Comparison of ENCODE assay signal across 8 cellular contexts in genomic region chr3:105368575-105369500, GRCh38. TPM values are rescaled to one million over a fixed set of nuclear protein-coding genes. Genes with fewer than 3 reads are reported as not detected.
DNase-seq lines count a peak whose midpoint lies in the region; ATAC-seq lines count a peak whose summit lies in the region.

No MANE protein-coding gene starts in this region.

- no peaks in the 10 kb centered on the region for H3K9me3 ChIP-seq in CD4-positive, CD25-positive, alpha-beta regulatory T cell (ENCODE audit: control insufficient read depth in 2 of 2, low read length in 2 of 2)
- H3K9me3 ChIP-seq in NT2/D1 (ENCODE audit: insufficient read depth, low read length) (no peaks in the 10 kb centered on the region), esophagus (ENCODE audit: control insufficient read depth in 2 of 2, insufficient read depth in 1 of 2, low read depth in 1 of 2, low read length in 1 of 2) (no peaks in the 10 kb centered on the region), muscle layer of colon (ENCODE audit: low read length) (no peaks in the 10 kb centered on the region)

- H3K36me3 ChIP-seq in CD4-positive, CD25-positive, alpha-beta regulatory T cell (ENCODE audit: control insufficient read depth, insufficient read depth, low read length), result no peaks in the 10 kb centered on the region
- no peaks in the 10 kb centered on the region for H3K36me3 ChIP-seq in NT2/D1 (ENCODE audit: insufficient read depth, insufficient read length, low read length)
- H3K36me3 ChIP-seq in esophagus (ENCODE audit: control insufficient read depth in 2 of 2, insufficient read depth in 2 of 2, low read length in 1 of 2), result no peaks in the 10 kb centered on the region
- no peaks in the 10 kb centered on the region for H3K36me3 ChIP-seq in muscle layer of colon (ENCODE audit: insufficient read depth, low read length)

- peak overlapping the region; percentile 94 for H3K4me3 ChIP-seq in CD4-positive, CD25-positive, alpha-beta regulatory T cell (ENCODE audit: low read depth, low read length)
- peak overlapping the region; percentile 85 for H3K4me3 ChIP-seq in NT2/D1 (ENCODE audit: insufficient read length, low read depth)
- peak overlapping the region; percentile 71 to 85 for H3K4me3 ChIP-seq in esophagus (ENCODE audit: low read depth in 1 of 2, low read length in 2 of 2)
- peak overlapping the region; percentile 45 to 78 for H3K4me3 ChIP-seq in muscle layer of colon (ENCODE audit: low read depth in 1 of 2, low read length in 2 of 2)

- peak; percentile 65 to 88 (median 83) for DNase-seq in CD4-positive, CD25-positive, alpha-beta regulatory T cell
- no peak for DNase-seq in NT2/D1 (ENCODE audit: low read depth, low spot score)
- DNase-seq in activated T-cell treated with anti-CD3 and anti-CD28 coated beads for 1 hour (ENCODE audit: low read depth), result peak; percentile 50
- DNase-seq in stimulated activated CD8-positive, alpha-beta memory T cell treated with anti-CD3 and anti-CD28 coated beads, Interleukin-7, amount 100 ng/mL, for 48 hours (ENCODE audit: extremely low read depth in 1 of 2, low read depth in 1 of 2), result peak; percentile 54 to 84

- 1% methylated on average over 45 of the region's 45 CpGs for WGBS in esophagus, 2 donors

- peak; percentile 55 to 62 for ATAC-seq in CD4-positive, CD25-positive, alpha-beta regulatory T cell (ENCODE audit: low read depth in 2 of 2)
- ATAC-seq in GM19438 (IDR thresholded peaks at IDR 0.05; ENCODE audit: low read depth, unreplicated experiment), result peak; percentile 21
- ATAC-seq in HG03521 (IDR thresholded peaks at IDR 0.05; ENCODE audit: unreplicated experiment), result peak; percentile 30

- peak overlapping the region; percentile 93 to 96 (median 94) for H3K4me3 Mint-ChIP-seq in CD4-positive, CD25-positive, alpha-beta regulatory T cell

- H3K4me1 ChIP-seq in CD4-positive, CD25-positive, alpha-beta regulatory T cell (ENCODE audit: control insufficient read depth, insufficient read depth, low read length, poor library complexity, severe bottlenecking), result peaks cover 37% of the 10 kb centered on the region
- H3K4me1 ChIP-seq in NT2/D1 (ENCODE audit: insufficient read depth, insufficient read length) (no peaks in the 10 kb centered on the region), esophagus (ENCODE audit: control insufficient read depth in 2 of 2, insufficient read depth in 2 of 2, low read length in 1 of 2) (peaks cover 0 to 2% of the 10 kb centered on the region in 2 donors), muscle layer of colon (ENCODE audit: insufficient read depth, low read length) (peaks cover 29% of the 10 kb centered on the region)

- peaks cover 6% of the 10 kb centered on the region for H3K27me3 ChIP-seq in CD4-positive, CD25-positive, alpha-beta regulatory T cell (ENCODE audit: control insufficient read depth, insufficient read depth, low read length)
- H3K27me3 ChIP-seq in NT2/D1 (ENCODE audit: insufficient read depth, insufficient read length), result peaks cover 36% of the 10 kb centered on the region
- no peaks in the 10 kb centered on the region for H3K27me3 ChIP-seq in esophagus (ENCODE audit: control insufficient read depth in 1 of 2, insufficient read depth in 2 of 2, low read length in 2 of 2)
- peaks cover 0 to 7% of the 10 kb centered on the region in 2 donors for H3K27me3 ChIP-seq in muscle layer of colon (ENCODE audit: control insufficient read depth in 1 of 2, insufficient read depth in 2 of 2, low read length in 2 of 2)

- peak overlapping the region; percentile 97 to 99 (median 98) for H3K27ac Mint-ChIP-seq in CD4-positive, CD25-positive, alpha-beta regulatory T cell

- peaks cover 11 to 31% (median 25%) of the 10 kb centered on the region in 4 donors for H3K4me1 Mint-ChIP-seq in CD4-positive, CD25-positive, alpha-beta regulatory T cell

- no peaks in the 10 kb centered on the region for H3K36me3 Mint-ChIP-seq in CD4-positive, CD25-positive, alpha-beta regulatory T cell

- H3K27ac ChIP-seq in CD4-positive, CD25-positive, alpha-beta regulatory T cell (ENCODE audit: insufficient read depth, low read length, poor library complexity, severe bottlenecking), result peak overlapping the region; percentile 90
- H3K27ac ChIP-seq in esophagus (ENCODE audit: low read depth in 2 of 2, low read length in 1 of 2) (peak overlapping the region; percentile 81 to 90), muscle layer of colon (ENCODE audit: low read depth, low read length) (peak overlapping the region; percentile 35)

- peaks cover 24% of the 10 kb centered on the region for H3K27me3 Mint-ChIP-seq in CD4-positive, CD25-positive, alpha-beta regulatory T cell

- H3K9me3 Mint-ChIP-seq in CD4-positive, CD25-positive, alpha-beta regulatory T cell, result no peaks in the 10 kb centered on the region

- H3K9ac ChIP-seq in NT2/D1 (ENCODE audit: insufficient read length, low read depth) (peak overlapping the region; percentile 93), muscle layer of colon (ENCODE audit: low read length) (peak overlapping the region; percentile 47)

RNA-seq across cellular contexts. Expression of gene ALCAM, which starts 2.1 kb away (rescaled TPM):
- 13.2 TPM for total RNA-seq in CD4-positive, CD25-positive, alpha-beta regulatory T cell
- polyA plus RNA-seq in CD4-positive, CD25-positive, alpha-beta regulatory T cell, result 1 to 10 TPM; 6.1 to 8.9 (median 6.9) TPM
- 1 to 10 TPM; 3.3 to 5.4 TPM for polyA plus RNA-seq in esophagus

Comparison
In these comparisons a context has a peak if more than half of its experiments do, and no peak if none do; other contexts are left out.
1. H3K27ac ChIP-seq: peak in every context shown above with its lines; median percentile 90 in CD4-positive, CD25-positive, alpha-beta regulatory T cell; 86 in esophagus; 35 in muscle layer of colon.